ENCODE assay signal across 25 cellular contexts in the genomic region with DNA sequence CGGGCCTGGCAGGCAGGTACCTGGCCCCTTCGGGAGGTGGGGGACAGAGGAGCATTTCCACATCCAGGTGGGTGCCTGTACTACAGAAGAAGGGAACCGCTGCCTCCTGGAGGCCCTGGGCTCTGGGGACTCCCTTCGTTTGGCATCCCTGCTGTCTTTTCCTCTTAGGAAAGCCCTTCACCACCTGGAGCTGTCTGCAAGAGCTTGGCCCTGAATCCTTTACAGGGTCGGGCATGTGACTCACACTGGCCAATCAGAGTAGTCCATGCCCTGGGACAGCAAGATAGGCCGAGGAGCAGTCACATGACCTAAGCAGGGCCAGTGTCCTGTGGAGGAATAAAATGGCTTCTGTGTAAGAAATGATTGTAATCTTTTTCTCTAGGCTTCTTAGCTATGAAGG.
DNase-seq lines count a peak whose midpoint lies in the region; ATAC-seq and TF ChIP-seq lines count a peak whose summit lies in the region.
"Had no signal": no experiment of that assay in that cellular context is flagged by ENCODE, and none has a peak within 500 bp of the region (broad histone marks: within the 10 kb centered on the region; RNA-seq: fewer than 3 reads in every experiment).

No MANE protein-coding gene starts in this region.

- H3K4me3 ChIP-seq in testis = no peak overlapping the region
- no peak overlapping the region for H3K4me3 ChIP-seq in esophagus squamous epithelium
- H3K4me3 ChIP-seq: gastroesophageal sphincter, hepatocyte, sigmoid colon, upper lobe of right lung had no signal

- intact Hi-C loops in cardiac septum (cut with DNase I) = no loop called here
- intact Hi-C loops in left ventricle myocardium superior (cut with micrococcal nuclease) = no loop called here
- intact Hi-C loops in testis (cut with DNase I; ENCODE audit: low total_unique reads) = no loop called here
- intact Hi-C loops in esophagus squamous epithelium (cut with DNase I) = no loop called here

- no peak for TF ChIP-seq CTCF in testis (IDR thresholded peaks at IDR 0.05)
- TF ChIP-seq CTCF in esophagus squamous epithelium (IDR thresholded peaks at IDR 0.05) = no peak

- H3K9me3 ChIP-seq in testis (no peaks in the 10 kb centered on the region), esophagus squamous epithelium (no peaks in the 10 kb centered on the region)
- H3K9me3 ChIP-seq: gastroesophageal sphincter, sigmoid colon, upper lobe of right lung had no signal

- TF ChIP-seq POLR2A in erythroblast (IDR thresholded peaks at IDR 0.05; ENCODE audit: low read length) = no peak
- no peak for TF ChIP-seq POLR2A in testis (IDR thresholded peaks at IDR 0.05)
- no peak for TF ChIP-seq POLR2A in esophagus squamous epithelium (IDR thresholded peaks at IDR 0.05)

- 88 to 90% methylated on average over 5 to 6 of the region's 6 CpGs for WGBS in testis, 2 donors
- WGBS in esophagus squamous epithelium, 2 donors = 85 to 100% methylated on average over 1 to 3 of the region's 6 CpGs

- no peaks in the 10 kb centered on the region for H3K36me3 ChIP-seq in testis (ENCODE audit: low read depth, missing control alignments)
- no peaks in the 10 kb centered on the region for H3K36me3 ChIP-seq in esophagus squamous epithelium
- H3K36me3 ChIP-seq: gastroesophageal sphincter, sigmoid colon, upper lobe of right lung had no signal

- H3K27ac ChIP-seq in testis (no peak overlapping the region), esophagus squamous epithelium (no peak overlapping the region)
- H3K27ac ChIP-seq: C4-2B, gastroesophageal sphincter, hepatocyte, sigmoid colon, upper lobe of right lung had no signal

- DNase-seq in cardiac septum (ENCODE audit: low spot score) = peak; percentile 33
- DNase-seq in left ventricle myocardium superior = no peak
- peak; percentile 24 for DNase-seq in NCI-H69 (lab: John Stamatoyannopoulos, UW)
- peak; percentile 7 to 8 for DNase-seq in erythroblast (lab: John Stamatoyannopoulos, UW)
- peak; percentile 49 for DNase-seq in testis
- DNase-seq in activated gamma-delta T cell treated with Interleukin-2 at 50 U/mL for 16 hours = no peak
- no peak for DNase-seq in OCI-M1 (lab: John Stamatoyannopoulos, UW)
- DNase-seq in esophagus squamous epithelium (lab: John Stamatoyannopoulos, UW) = no peak
- DNase-seq: activated CD4-positive, alpha-beta T cell treated with anti-CD3 and anti-CD28 coated beads for 1 hour; activated CD8-positive, alpha-beta T cell treated with anti-CD3 and anti-CD28 coated beads, Interleukin-2, amount 10 ng/mL, durations not matched to agents 7 days and 5 days; activated gamma-delta T cell; central memory CD4-positive, alpha-beta T cell; dermis blood vessel endothelial cell; H7; immature natural killer cell; NCI-H1105 treated with DMSO at 0.1 percent for 48 hours; NCI-H524; sigmoid colon; stimulated activated CD4-positive, alpha-beta T cell treated with anti-CD3 and anti-CD28 coated beads, Interleukin-4, amount 100 ng/mL, for 4 hours; upper lobe of right lung had no signal

- peaks cover 31% of the 10 kb centered on the region for H3K4me1 ChIP-seq in testis
- H3K4me1 ChIP-seq in esophagus squamous epithelium = peaks cover 5 to 20% (median 8%) of the 10 kb centered on the region in 3 donors

- no peak for ATAC-seq in left ventricle myocardium superior
- ATAC-seq: activated CD8-positive, alpha-beta T cell treated with anti-CD3 and anti-CD28 coated beads, Interleukin-2, amount 10 ng/mL, durations not matched to agents 7 days and 5 days; gastroesophageal sphincter; left colon; stimulated activated memory B cell treated with anti-CD40 and anti-IgM and Interleukin-4, amounts not matched to agents 10 μg/mL and 1 μg/mL and 100 μg/mL, for 72 hours; upper lobe of right lung had no signal

- no peaks in the 10 kb centered on the region for H3K27me3 ChIP-seq in testis
- H3K27me3 ChIP-seq in esophagus squamous epithelium = peaks cover 0 to 13% (median 0%) of the 10 kb centered on the region in 4 donors
- H3K27me3 ChIP-seq: hepatocyte, upper lobe of right lung had no signal

Comparison
In these comparisons a context has a peak if more than half of its experiments do, and no peak if none do; other contexts are left out.
1. DNase-seq: peak in cardiac septum (single experiment), NCI-H69 (single experiment), erythroblast (2 of 2) and testis (single experiment); none in left ventricle myocardium superior (single experiment), activated gamma-delta T cell treated with Interleukin-2 at 50 U/mL for 16 hours (single experiment), OCI-M1 (single experiment) and esophagus squamous epithelium (single experiment).